ENCODE assay signal across 1 cellular context in the genomic region with DNA sequence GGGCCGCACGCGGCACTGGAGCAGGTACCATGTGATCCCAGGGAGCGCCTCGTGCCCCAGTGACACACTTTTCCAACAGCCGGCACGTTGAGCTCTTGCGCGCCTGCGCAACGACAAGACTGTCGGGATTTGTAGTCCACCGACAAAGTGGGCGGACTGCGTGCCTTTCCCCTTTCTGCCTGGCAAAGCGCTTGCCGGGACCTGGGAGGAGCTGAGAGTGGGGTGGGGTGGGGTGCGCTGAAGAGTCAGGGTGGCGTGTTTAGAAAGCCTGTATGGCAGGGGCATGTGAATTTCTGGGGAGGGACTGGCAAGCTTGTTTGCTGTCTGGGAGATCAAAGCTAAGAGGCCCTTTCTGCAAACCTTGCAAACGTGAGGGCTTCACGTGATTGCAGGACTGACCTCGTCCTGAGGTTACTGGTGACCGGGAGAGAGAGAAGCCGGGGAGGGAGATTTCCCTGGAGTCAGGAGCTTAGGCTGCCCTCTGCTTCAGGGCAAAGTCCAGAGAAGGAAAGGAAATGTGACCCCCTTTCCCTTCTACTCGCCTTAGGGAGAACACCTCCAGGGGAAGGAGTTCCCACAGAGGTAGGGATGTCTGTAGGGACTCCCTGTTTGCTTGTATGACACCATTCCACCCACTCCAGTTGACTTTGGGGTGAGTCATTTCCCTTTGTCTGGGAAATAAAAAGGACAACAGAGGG.
TF ChIP-seq lines count a peak whose summit lies in the region.

No MANE protein-coding gene starts in this region.

TF ChIP-seq in HEK293, 187 proteins besides CTCF, POLR2A, EP300 and RAD21 (continued from another document):
- TF ChIP-seq, protein P1, sequence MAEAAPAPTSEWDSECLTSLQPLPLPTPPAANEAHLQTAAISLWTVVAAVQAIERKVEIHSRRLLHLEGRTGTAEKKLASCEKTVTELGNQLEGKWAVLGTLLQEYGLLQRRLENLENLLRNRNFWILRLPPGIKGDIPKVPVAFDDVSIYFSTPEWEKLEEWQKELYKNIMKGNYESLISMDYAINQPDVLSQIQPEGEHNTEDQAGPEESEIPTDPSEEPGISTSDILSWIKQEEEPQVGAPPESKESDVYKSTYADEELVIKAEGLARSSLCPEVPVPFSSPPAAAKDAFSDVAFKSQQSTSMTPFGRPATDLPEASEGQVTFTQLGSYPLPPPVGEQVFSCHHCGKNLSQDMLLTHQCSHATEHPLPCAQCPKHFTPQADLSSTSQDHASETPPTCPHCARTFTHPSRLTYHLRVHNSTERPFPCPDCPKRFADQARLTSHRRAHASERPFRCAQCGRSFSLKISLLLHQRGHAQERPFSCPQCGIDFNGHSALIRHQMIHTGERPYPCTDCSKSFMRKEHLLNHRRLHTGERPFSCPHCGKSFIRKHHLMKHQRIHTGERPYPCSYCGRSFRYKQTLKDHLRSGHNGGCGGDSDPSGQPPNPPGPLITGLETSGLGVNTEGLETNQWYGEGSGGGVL (tag by site-specific recombination; IDR thresholded peaks at IDR 0.05): peak; percentile 63; the same call in 1 of the 2 replicates
- TF ChIP-seq ZNF555 (tag by site-specific recombination; conservative IDR thresholded peaks at IDR 0.05): no peak
- peak; percentile 68 for TF ChIP-seq ZNF629 (tag by site-specific recombination; IDR thresholded peaks at IDR 0.05)
- no peak for TF ChIP-seq ZNF416 (tag by site-specific recombination; IDR thresholded peaks at IDR 0.05)
- no peak for TF ChIP-seq ZNF521 (tag by site-specific recombination; IDR thresholded peaks at IDR 0.05)
- TF ChIP-seq OSR2 (tag by site-specific recombination; IDR thresholded peaks at IDR 0.05): no peak
- TF ChIP-seq, protein P2, sequence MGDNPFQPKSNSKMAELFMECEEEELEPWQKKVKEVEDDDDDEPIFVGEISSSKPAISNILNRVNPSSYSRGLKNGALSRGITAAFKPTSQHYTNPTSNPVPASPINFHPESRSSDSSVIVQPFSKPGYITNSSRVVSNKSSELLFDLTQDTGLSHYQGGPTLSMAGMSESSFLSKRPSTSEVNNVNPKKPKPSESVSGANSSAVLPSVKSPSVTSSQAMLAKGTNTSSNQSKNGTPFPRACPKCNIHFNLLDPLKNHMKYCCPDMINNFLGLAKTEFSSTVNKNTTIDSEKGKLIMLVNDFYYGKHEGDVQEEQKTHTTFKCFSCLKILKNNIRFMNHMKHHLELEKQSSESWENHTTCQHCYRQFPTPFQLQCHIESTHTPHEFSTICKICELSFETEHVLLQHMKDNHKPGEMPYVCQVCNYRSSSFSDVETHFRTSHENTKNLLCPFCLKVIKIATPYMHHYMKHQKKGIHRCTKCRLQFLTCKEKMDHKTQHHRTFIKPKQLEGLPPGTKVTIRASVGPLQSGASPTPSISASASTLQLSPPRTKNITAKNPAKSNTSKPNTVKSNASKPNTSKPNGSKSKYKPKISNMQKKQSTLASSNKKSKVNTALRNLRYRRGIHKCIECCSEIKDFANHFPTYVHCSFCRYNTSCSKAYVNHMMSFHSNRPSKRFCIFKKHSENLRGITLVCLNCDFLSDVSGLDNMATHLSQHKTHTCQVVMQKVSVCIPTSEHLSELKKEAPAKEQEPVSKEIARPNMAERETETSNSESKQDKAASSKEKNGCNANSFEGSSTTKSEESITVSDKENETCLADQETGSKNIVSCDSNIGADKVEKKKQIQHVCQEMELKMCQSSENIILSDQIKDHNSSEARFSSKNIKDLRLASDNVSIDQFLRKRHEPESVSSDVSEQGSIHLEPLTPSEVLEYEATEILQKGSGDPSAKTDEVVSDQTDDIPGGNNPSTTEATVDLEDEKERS (tag by site-specific recombination; IDR thresholded peaks at IDR 0.05): 0 out of 2 replicates have a peak, but pooled peaks have one; percentile 22
- TF ChIP-seq EGR2 (tag by site-specific recombination; IDR thresholded peaks at IDR 0.05; ENCODE audit: low read depth): peak; percentile 58; the same call in 1 of the 2 replicates
- TF ChIP-seq ZBTB6 (tag by site-specific recombination; IDR thresholded peaks at IDR 0.05): no peak
- no peak for TF ChIP-seq ZNF843 (tag by site-specific recombination; IDR thresholded peaks at IDR 0.05)
- no peak for TF ChIP-seq ZNF830 (tag by site-specific recombination; IDR thresholded peaks at IDR 0.05; ENCODE audit: low read depth)
- TF ChIP-seq ZNF792 (tag by site-specific recombination; IDR thresholded peaks at IDR 0.05): no peak
